In genomic region chr6:133352046-133352445, GRCh38 we compare ENCODE assay signal across 18 cellular contexts.
DNase-seq lines count a peak whose midpoint lies in the region; ATAC-seq, FAIRE-seq and TF ChIP-seq lines count a peak whose summit lies in the region.
"Had no signal": no experiment of that assay in that cellular context is flagged by ENCODE, and none has a peak within 500 bp of the region (broad histone marks: within the 10 kb centered on the region; RNA-seq: fewer than 3 reads in every experiment).

No MANE protein-coding gene starts in this region.

- no peak overlapping the region for H3K4ac ChIP-seq in IMR-90 (ENCODE audit: low read depth, low read length)

- dilution Hi-C loops in IMR-90 (cut with HindIII; ENCODE audit: low sequenced_read_pairs, unreplicated experiment) = no loop called here

- H2AFZ ChIP-seq in IMR-90 (replicated peaks; ENCODE audit: low read length, poor library complexity) = no peak overlapping the region
- H2AFZ ChIP-seq: GM23248 had no signal

- no peak for TF ChIP-seq CTCF in IMR-90 (conservative IDR thresholded peaks at IDR 0.05; ENCODE audit: low read depth, low read length)
- no peak for TF ChIP-seq CTCF in epithelial cell of esophagus (IDR thresholded peaks at IDR 0.05; ENCODE audit: insufficient read depth, low read depth, low read length, missing control alignments)
- TF ChIP-seq CTCF in right lobe of liver (IDR thresholded peaks at IDR 0.05) = no peak

- H3K4me2 ChIP-seq in IMR-90 (ENCODE audit: low read depth, low read length) = no peak overlapping the region
- H3K4me2 ChIP-seq: BLaER1 treated with 17β-estradiol and CSF1 and Interleukin-3, amounts not matched to agents 10 nM and 100 nM had no signal

- H2BK20ac ChIP-seq in IMR-90 (ENCODE audit: low read depth, low read length) = no peak overlapping the region

- BruUV-seq in IMR-90 (replicated peaks; lab: Mats Ljungman, UMichigan) = no TSS peak

- H3K27ac ChIP-seq in IMR-90 (ENCODE audit: insufficient read depth, low read length) (no peak overlapping the region), small intestine (ENCODE audit: low read depth in 1 of 2, low read length in 1 of 2) (no peak overlapping the region), right lobe of liver (no peak overlapping the region)
- H3K27ac ChIP-seq: 22Rv1; BLaER1 treated with 17β-estradiol and CSF1 and Interleukin-3, amounts not matched to agents 10 nM and 100 nM; GM23248; HL-60 had no signal

- H3K27me3 ChIP-seq in IMR-90 (ENCODE audit: control insufficient read depth, insufficient read depth, low read length) (no peaks in the 10 kb centered on the region), small intestine (ENCODE audit: control insufficient read depth in 2 of 2, insufficient read depth in 2 of 2, low read length in 2 of 2) (no peaks in the 10 kb centered on the region), right lobe of liver (no peaks in the 10 kb centered on the region)
- H3K27me3 ChIP-seq: BLaER1 treated with 17β-estradiol and CSF1 and Interleukin-3, amounts not matched to agents 10 nM and 100 nM had no signal

- H3K9me3 ChIP-seq in IMR-90 (ENCODE audit: control insufficient read depth, insufficient read depth, low read length) (no peaks in the 10 kb centered on the region), small intestine (ENCODE audit: control insufficient read depth, low read depth) (no peaks in the 10 kb centered on the region), right lobe of liver (no peaks in the 10 kb centered on the region)
- H3K9me3 ChIP-seq: HAP-1 had no signal

- peaks cover 0 to 3% of the 10 kb centered on the region in 2 experiments; a peak in 1 of 4 replicates for H3K79me1 ChIP-seq in IMR-90 (ENCODE audit: low read depth in 1 of 2, low read length in 2 of 2)

- no peak overlapping the region for H4K8ac ChIP-seq in IMR-90 (ENCODE audit: low read depth in 2 of 2, low read length in 2 of 2)

- no peak for TF ChIP-seq RAD21 in IMR-90 (IDR thresholded peaks at IDR 0.05; ENCODE audit: low read length)

- peaks cover 2% of the 10 kb centered on the region for H3K4me1 ChIP-seq in IMR-90 (ENCODE audit: control insufficient read depth, insufficient read depth, low read length)
- no peaks in the 10 kb centered on the region for H3K4me1 ChIP-seq in small intestine (ENCODE audit: control insufficient read depth in 2 of 2, insufficient read depth in 1 of 2, low read depth in 1 of 2, low read length in 1 of 2)
- peaks cover 0 to 4% (median 0%) of the 10 kb centered on the region in 4 donors for H3K4me1 ChIP-seq in right lobe of liver
- H3K4me1 ChIP-seq: HAP-1 had no signal

- no peak overlapping the region for H2BK15ac ChIP-seq in IMR-90 (ENCODE audit: low read depth, low read length)

- CTCF ChIA-PET in IMR-90 (lab: Yijun Ruan, JAX) = interaction anchor here (0.6 kb wide), 1 partner anchor 9 kb away, joined by 6 read pairs; no protein-coding TSS in a partner anchor

- H4K91ac ChIP-seq in IMR-90 (ENCODE audit: insufficient read depth, low read depth, low read length) = no peak overlapping the region

- ATAC-seq in IMR-90 (ENCODE audit: low read depth) (no peak), HG03565 (IDR thresholded peaks at IDR 0.05; ENCODE audit: unreplicated experiment) (no peak), right lobe of liver (no peak)
- ATAC-seq: CD8-positive, alpha-beta T cell; K562 had no signal

- H3K9me1 ChIP-seq in IMR-90 (ENCODE audit: insufficient read depth, low read length) = no peaks in the 10 kb centered on the region

- no peak overlapping the region for H3K18ac ChIP-seq in IMR-90 (ENCODE audit: low read depth, low read length)

- no peak overlapping the region for H3K9ac ChIP-seq in IMR-90 (ENCODE audit: low read depth, low read length)
- H3K9ac ChIP-seq: BLaER1 treated with 17β-estradiol and CSF1 and Interleukin-3, amounts not matched to agents 10 nM and 100 nM; GM23248 had no signal

- H3K36me3 ChIP-seq in IMR-90 (ENCODE audit: control insufficient read depth, insufficient read depth, low read length) (no peaks in the 10 kb centered on the region), small intestine (ENCODE audit: control insufficient read depth in 2 of 2, insufficient read depth in 2 of 2, low read length in 2 of 2) (no peaks in the 10 kb centered on the region), right lobe of liver (no peaks in the 10 kb centered on the region)
- H3K36me3 ChIP-seq: HAP-1 had no signal

- H3K4me3 ChIP-seq in IMR-90 (ENCODE audit: insufficient read depth, low read depth, low read length) (no peak overlapping the region), epithelial cell of esophagus (ENCODE audit: low read length) (no peak overlapping the region), small intestine (ENCODE audit: low read depth in 1 of 2, low read length in 2 of 2) (no peak overlapping the region), right lobe of liver (no peak overlapping the region)
- H3K4me3 ChIP-seq: BLaER1 treated with 17β-estradiol and CSF1 and Interleukin-3, amounts not matched to agents 10 nM and 100 nM; GM23248; HAP-1; K562 had no signal

- intact Hi-C loops in IMR-90 (cut with micrococcal nuclease) = no loop called here
- intact Hi-C loops in right lobe of liver (cut with DNase I) = no loop called here

- POLR2A ChIA-PET in IMR-90 (lab: Charles Lee; ENCODE audit: unreplicated experiment) = no interaction called here

- 0 out of 2 replicates have a peak, but pooled peaks cover 3% of the 10 kb centered on the region for H4K20me1 ChIP-seq in IMR-90 (ENCODE audit: insufficient read depth, low read length)
- H4K20me1 ChIP-seq: BLaER1 treated with 17β-estradiol and CSF1 and Interleukin-3, amounts not matched to agents 10 nM and 100 nM had no signal

- in situ Hi-C loops in IMR-90 (cut with MboI; ENCODE audit: low sequenced_read_pairs) = no loop called here

- TF ChIP-seq POLR2A in IMR-90 (IDR thresholded peaks at IDR 0.05; ENCODE audit: low read depth, low read length) (no peak), right lobe of liver (IDR thresholded peaks at IDR 0.05) (no peak)

- no peak overlapping the region for H2BK120ac ChIP-seq in IMR-90 (ENCODE audit: low read depth, low read length)

- H2AK5ac ChIP-seq in IMR-90 (ENCODE audit: low read depth, low read length) = no peak overlapping the region

- WGBS in IMR-90 (ENCODE audit: extremely low coverage in 2 of 2, insufficient read length in 1 of 2), 2 experiments = no CpG with 5 or more reads among the region's 1 CpG
- 34 to 74% (median 59%) methylated on average over 1 of the region's 1 CpG for WGBS in small intestine, 3 donors
- 59% methylated on average over 1 of the region's 1 CpG for WGBS in right lobe of liver (ENCODE audit: insufficient coverage, low coverage, low lambda C conversion rate, missing lambda C conversion rate)

- H3K14ac ChIP-seq in IMR-90 (replicated peaks; ENCODE audit: low read depth, low read length) = no peak overlapping the region

- no peak overlapping the region for H3K56ac ChIP-seq in IMR-90 (ENCODE audit: extremely low read depth, insufficient read depth, low read length)

- H4K5ac ChIP-seq in IMR-90 (ENCODE audit: low read depth, low read length) = no peak overlapping the region

- peak; percentile 37 for DNase-seq in IMR-90
- DNase-seq in epithelial cell of esophagus (ENCODE audit: low read depth) = peak; percentile 17
- DNase-seq in small intestine = no peak
- no peak for DNase-seq in right lobe of liver
- DNase-seq in stimulated activated CD4-positive, alpha-beta T cell treated with anti-CD3 and anti-CD28 coated beads, Interleukin-4, amount 100 ng/mL, for 24 hours = no peak
- DNase-seq: Calu3; CD8-positive, alpha-beta T cell; GM23248 had no signal

- no peak overlapping the region for H2BK5ac ChIP-seq in IMR-90 (ENCODE audit: low read depth, low read length, poor library complexity, severe bottlenecking)

- no peak overlapping the region for H2AK9ac ChIP-seq in IMR-90 (replicated peaks; ENCODE audit: low read depth, low read length, poor library complexity)

- no peak overlapping the region for H3K23ac ChIP-seq in IMR-90 (ENCODE audit: low read depth, low read length)

- FAIRE-seq in A204.1 (lab: Jason Lieb, UNC) = peak; percentile 9
- peak; percentile 41 for FAIRE-seq in small intestine (lab: Jason Lieb, UNC)
- FAIRE-seq: G401.6, GM12891, GM19239, K562 had no signal

TF ChIP-seq in IMR-90, 13 proteins besides CTCF, POLR2A, EP300 and RAD21:
- TF ChIP-seq CHD1 (IDR thresholded peaks at IDR 0.05; ENCODE audit: low read depth, low read length) = no peak
- TF ChIP-seq, protein P1, sequence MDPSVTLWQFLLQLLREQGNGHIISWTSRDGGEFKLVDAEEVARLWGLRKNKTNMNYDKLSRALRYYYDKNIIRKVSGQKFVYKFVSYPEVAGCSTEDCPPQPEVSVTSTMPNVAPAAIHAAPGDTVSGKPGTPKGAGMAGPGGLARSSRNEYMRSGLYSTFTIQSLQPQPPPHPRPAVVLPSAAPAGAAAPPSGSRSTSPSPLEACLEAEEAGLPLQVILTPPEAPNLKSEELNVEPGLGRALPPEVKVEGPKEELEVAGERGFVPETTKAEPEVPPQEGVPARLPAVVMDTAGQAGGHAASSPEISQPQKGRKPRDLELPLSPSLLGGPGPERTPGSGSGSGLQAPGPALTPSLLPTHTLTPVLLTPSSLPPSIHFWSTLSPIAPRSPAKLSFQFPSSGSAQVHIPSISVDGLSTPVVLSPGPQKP (IDR thresholded peaks at IDR 0.05; ENCODE audit: borderline replicate concordance, low read depth, low read length) = no peak
- TF ChIP-seq FOS (IDR thresholded peaks at IDR 0.05; ENCODE audit: low read depth, low read length) = peak; percentile 29; the same call in 1 of the 2 replicates
- TF ChIP-seq MAFK (IDR thresholded peaks at IDR 0.05; ENCODE audit: low read depth, low read length) = no peak
- TF ChIP-seq, protein P2, sequence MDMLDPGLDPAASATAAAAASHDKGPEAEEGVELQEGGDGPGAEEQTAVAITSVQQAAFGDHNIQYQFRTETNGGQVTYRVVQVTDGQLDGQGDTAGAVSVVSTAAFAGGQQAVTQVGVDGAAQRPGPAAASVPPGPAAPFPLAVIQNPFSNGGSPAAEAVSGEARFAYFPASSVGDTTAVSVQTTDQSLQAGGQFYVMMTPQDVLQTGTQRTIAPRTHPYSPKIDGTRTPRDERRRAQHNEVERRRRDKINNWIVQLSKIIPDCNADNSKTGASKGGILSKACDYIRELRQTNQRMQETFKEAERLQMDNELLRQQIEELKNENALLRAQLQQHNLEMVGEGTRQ (IDR thresholded peaks at IDR 0.05; ENCODE audit: low read depth, low read length) = no peak
- no peak for TF ChIP-seq RCOR1 (IDR thresholded peaks at IDR 0.05; ENCODE audit: insufficient replicate concordance, low read length)
- TF ChIP-seq CEBPB (IDR thresholded peaks at IDR 0.05; ENCODE audit: low read depth, low read length) = peak; percentile 6; the same call in 1 of the 2 replicates
- no peak for TF ChIP-seq MXI1 (IDR thresholded peaks at IDR 0.05; ENCODE audit: borderline replicate concordance, low read depth, low read length)

Comparison
In these comparisons a context has a peak if more than half of its experiments do, and no peak if none do; other contexts are left out.
1. DNase-seq: peak in IMR-90 (single experiment) and epithelial cell of esophagus (single experiment); none in small intestine (single experiment), right lobe of liver (0 of 3) and stimulated activated CD4-positive, alpha-beta T cell treated with anti-CD3 and anti-CD28 coated beads, Interleukin-4, amount 100 ng/mL, for 24 hours (single experiment).